1 cellular context compared by ENCODE assay signal in genomic region chr6:106974999-106975698, GRCh38.
TF ChIP-seq lines count a peak whose summit lies in the region.

No MANE protein-coding gene starts in this region.

TF ChIP-seq in K562, 482 proteins besides CTCF, POLR2A, EP300 and RAD21 (continued from another document and continues in another):
- TF ChIP-seq REST (CRISPR knock-in tag; IDR thresholded peaks at IDR 0.05; ENCODE audit: low read depth) (peak; percentile 66; the same call in 1 of the 2 replicates), L3MBTL2 (IDR thresholded peaks at IDR 0.05) (peak; percentile 85), ZSCAN32 (CRISPR knock-in tag; IDR thresholded peaks at IDR 0.05) (no peak), E2F6 (IDR thresholded peaks at IDR 0.05; ENCODE audit: borderline replicate concordance in 1 of 2, extremely low read depth in 1 of 2, insufficient read depth in 1 of 2, insufficient read length in 1 of 2, low read depth in 1 of 2, low read length in 1 of 2, poor library complexity in 1 of 2, severe bottlenecking in 1 of 2) (peak; percentile 14 to 50), USF1 (CRISPR knock-in tag; IDR thresholded peaks at IDR 0.05) (no peak), NFIC (IDR thresholded peaks at IDR 0.05) (peak; percentile 8; the same call in 1 of the 2 replicates), PBX2 (CRISPR knock-in tag; IDR thresholded peaks at IDR 0.05; ENCODE audit: low read depth) (no peak), PBX2 (tag; conservative IDR thresholded peaks at IDR 0.05; ENCODE audit: low read depth) (no peak), CXXC5 (CRISPR knock-in tag; IDR thresholded peaks at IDR 0.05) (peak; percentile 88), ATF1 (CRISPR knock-in tag; IDR thresholded peaks at IDR 0.05) (no peak), ATF1 (tag; IDR thresholded peaks at IDR 0.05) (peak; percentile 28; the same call in 1 of the 2 replicates), MGA (IDR thresholded peaks at IDR 0.05) (peak; percentile 82), SMC3 (conservative IDR thresholded peaks at IDR 0.05; ENCODE audit: insufficient read depth, low read depth, low read length) (0 out of 2 replicates have a peak, but pooled peaks have one; percentile 19), TEAD1 (CRISPR knock-in tag; IDR thresholded peaks at IDR 0.05) (0 out of 4 replicates have a peak, but pooled peaks of 1 of the 2 experiments have one; percentile 38), CHD1 (IDR thresholded peaks at IDR 0.05; ENCODE audit: low read length) (peak; percentile 6), ZBTB11 (CRISPR knock-in tag; IDR thresholded peaks at IDR 0.05) (peak in 1 of 3 experiments; percentile 12; a peak in 2 of 6 replicates), GATAD2B (IDR thresholded peaks at IDR 0.05; ENCODE audit: borderline replicate concordance) (0 out of 2 replicates have a peak, but pooled peaks have one; percentile 30), RBM34 (IDR thresholded peaks at IDR 0.05; ENCODE audit: borderline replicate concordance, insufficient read depth, low read length) (no peak), ZBTB7A (IDR thresholded peaks at IDR 0.05; ENCODE audit: borderline replicate concordance, control insufficient read depth, low read depth, low read length) (peak; percentile 62; the same call in 1 of the 2 replicates), CCNT2 (IDR thresholded peaks at IDR 0.05; ENCODE audit: borderline replicate concordance, extremely low read depth, insufficient read length, low read depth, low read length) (peak; percentile 24), SPI1 (IDR thresholded peaks at IDR 0.05; ENCODE audit: borderline replicate concordance, low read depth, low read length) (peak; percentile 36; the same call in 1 of the 2 replicates), CCAR2 (IDR thresholded peaks at IDR 0.05; ENCODE audit: low read depth, low read length) (no peak), KAT8 (IDR thresholded peaks at IDR 0.05; ENCODE audit: low read depth) (no peak), ZNF134 (CRISPR knock-in tag; conservative IDR thresholded peaks at IDR 0.05) (no peak), HNRNPK (IDR thresholded peaks at IDR 0.05; ENCODE audit: low read depth, low read length, poor library complexity, severe bottlenecking) (no peak), TAL1 (IDR thresholded peaks at IDR 0.05) (no peak), SMAD4 (CRISPR knock-in tag; conservative IDR thresholded peaks at IDR 0.05) (peak; percentile 64), XRCC3 (IDR thresholded peaks at IDR 0.05) (no peak), RUNX1 (IDR thresholded peaks at IDR 0.05; ENCODE audit: low read depth) (no peak), TFAM (CRISPR knock-in tag; conservative IDR thresholded peaks at IDR 0.05) (no peak), ATF7 (IDR thresholded peaks at IDR 0.05) (peak; percentile 36), MYC (IDR thresholded peaks at IDR 0.05; ENCODE audit: low read depth, low read length) (0 out of 2 replicates have a peak, but pooled peaks have one; percentile 67), MYC (CRISPR knock-in tag; IDR thresholded peaks at IDR 0.05; ENCODE audit: borderline replicate concordance, low read depth) (no peak), CTBP1 (IDR thresholded peaks at IDR 0.05; ENCODE audit: borderline replicate concordance) (peak; percentile 94), SIX5 (IDR thresholded peaks at IDR 0.05; ENCODE audit: borderline replicate concordance in 1 of 2, insufficient read depth in 1 of 2, low read depth in 1 of 2, low read length in 2 of 2) (no peak), MEIS2 (IDR thresholded peaks at IDR 0.05; ENCODE audit: partially characterized antibody) (no peak), PHB (CRISPR knock-in tag; IDR thresholded peaks at IDR 0.05) (no peak), NONO (IDR thresholded peaks at IDR 0.05; ENCODE audit: low read depth in 2 of 2, low read length in 1 of 2) (0 out of 4 replicates have a peak, but pooled peaks of 1 of the 2 experiments have one; percentile 17)
